ENCODE assay signal across 8 cellular contexts in the genomic region with DNA sequence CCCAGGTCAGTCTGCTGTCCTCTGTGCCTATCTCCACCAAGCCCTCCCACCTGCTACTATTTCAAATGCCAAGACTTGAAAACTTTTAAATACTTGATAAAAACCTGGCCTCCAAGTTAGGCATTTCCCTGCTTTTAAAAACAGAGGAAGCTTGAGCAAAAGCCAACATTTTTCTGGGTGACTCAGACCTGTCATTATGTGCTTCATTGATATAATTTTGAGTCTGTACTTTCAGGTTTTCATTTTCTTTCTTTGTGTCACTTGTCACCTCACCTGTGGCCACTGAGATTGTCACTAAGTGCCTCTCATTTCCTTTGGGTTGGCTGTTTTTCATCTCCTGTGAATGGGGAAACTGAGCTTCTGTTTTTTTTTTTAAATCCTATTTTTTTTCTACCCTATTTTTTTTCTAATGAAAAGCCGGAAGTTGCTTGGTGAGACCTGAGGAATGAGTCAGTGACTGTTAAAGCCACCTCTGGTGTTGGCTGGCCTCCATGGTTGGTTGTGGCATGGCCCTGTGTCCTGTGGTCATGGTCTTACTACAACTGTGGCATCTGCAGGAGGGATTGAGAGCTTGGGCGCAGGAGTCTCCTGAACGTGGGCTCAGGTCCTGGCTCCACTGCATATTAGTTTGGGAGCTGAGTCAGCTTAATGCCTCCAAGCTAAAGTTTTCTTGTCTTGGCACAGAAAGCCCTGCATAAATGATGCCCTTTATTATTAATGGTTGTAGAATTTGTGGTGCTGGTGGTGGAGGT. TPM values are rescaled to one million over a fixed set of nuclear protein-coding genes. Genes with fewer than 3 reads are reported as not detected.
A peak's percentile ranks its signal among the peaks of the same experiment; 100 is the strongest.
DNase-seq lines count a peak whose midpoint lies in the region; ATAC-seq and TF ChIP-seq lines count a peak whose summit lies in the region.

No MANE protein-coding gene starts in this region.

- no peaks in the 10 kb centered on the region for H3K79me2 ChIP-seq in fibroblast of lung (ENCODE audit: control insufficient read depth, insufficient read depth, low read length)

- TF ChIP-seq POLR2A in testis (IDR thresholded peaks at IDR 0.05), result no peak

- no peak overlapping the region for H3K27ac ChIP-seq in fibroblast of lung (ENCODE audit: insufficient read depth, low read length)
- peak overlapping the region; percentile 76 to 80 for H3K27ac ChIP-seq in testis

- DNase-seq in stimulated activated CD4-positive, alpha-beta T cell treated with anti-CD3 and anti-CD28 coated beads, Interleukin-12 subunit alpha, Interleukin-12 subunit beta, amount 100 ng/mL, for 48 hours (ENCODE audit: low read depth in 2 of 3, low spot score in 1 of 3), result peak; percentile 5 to 34 (median 15)
- no peak for DNase-seq in stimulated activated CD4-positive, alpha-beta T cell treated with anti-CD3 and anti-CD28 coated beads, Interleukin-4, amount 100 ng/mL, for 1 hour
- peak; percentile 50 to 84 for DNase-seq in SW 1271 (lab: John Stamatoyannopoulos, UW)
- peak; percentile 59 to 83 for DNase-seq in fibroblast of lung (ENCODE audit: low read depth in 2 of 2)
- DNase-seq in testis, result no peak
- no peak for DNase-seq in cortex of kidney (lab: John Stamatoyannopoulos, UW)

- no peaks in the 10 kb centered on the region for H4K20me1 ChIP-seq in fibroblast of lung (ENCODE audit: control insufficient read depth, extremely low read depth, insufficient read depth, low read length)

- intact Hi-C loops in testis (cut with DNase I; ENCODE audit: low total_unique reads), result no loop called here

- H2AFZ ChIP-seq in fibroblast of lung (ENCODE audit: low read length), result no peak overlapping the region

- ATAC-seq in GM18517 (IDR thresholded peaks at IDR 0.05; ENCODE audit: unreplicated experiment) (no peak), GM21576 (IDR thresholded peaks at IDR 0.05; ENCODE audit: unreplicated experiment) (no peak)

- peaks cover 26% of the 10 kb centered on the region for H3K4me1 ChIP-seq in fibroblast of lung (ENCODE audit: control insufficient read depth, extremely low read depth, insufficient read depth, low read length)
- peaks cover 51% of the 10 kb centered on the region for H3K4me1 ChIP-seq in testis

- no peaks in the 10 kb centered on the region for H3K36me3 ChIP-seq in fibroblast of lung (ENCODE audit: control insufficient read depth, insufficient read depth, low read length)
- no peaks in the 10 kb centered on the region for H3K36me3 ChIP-seq in testis (ENCODE audit: low read depth, missing control alignments)

- no peaks in the 10 kb centered on the region for H3K27me3 ChIP-seq in fibroblast of lung (ENCODE audit: control insufficient read depth, insufficient read depth, low read length)
- H3K27me3 ChIP-seq in testis, result no peaks in the 10 kb centered on the region

- H3K9ac ChIP-seq in fibroblast of lung (ENCODE audit: insufficient read depth, low read length), result no peak overlapping the region

- H3K4me3 ChIP-seq in fibroblast of lung (replicated peaks in 1 of 4; ENCODE audit: control extremely low read depth in 1 of 4, insufficient read depth in 1 of 4, low read depth in 3 of 4, low read length in 4 of 4) (no peak overlapping the region), testis (no peak overlapping the region)

- WGBS in testis, 2 donors, result 66 to 67% methylated on average over 3 of the region's 3 CpGs

- H3K9me3 ChIP-seq in fibroblast of lung (ENCODE audit: control insufficient read depth, insufficient read depth, low read depth, low read length), result no peaks in the 10 kb centered on the region
- no peaks in the 10 kb centered on the region for H3K9me3 ChIP-seq in testis

- H3K4me2 ChIP-seq in fibroblast of lung (ENCODE audit: extremely low read depth, insufficient read depth, low read length), result peak overlapping the region; percentile 55

- TF ChIP-seq CTCF in fibroblast of lung (conservative IDR thresholded peaks at IDR 0.05 in 1 of 2, IDR thresholded peaks at IDR 0.05 in 1 of 2; ENCODE audit: low read depth in 1 of 2, low read length in 2 of 2), result no peak
- TF ChIP-seq CTCF in testis (IDR thresholded peaks at IDR 0.05), result no peak

RNA-seq across cellular contexts. Expression of gene ARHGAP26, which starts 56.7 kb away (rescaled TPM):
- 4.4 and 6.8 TPM in 2 replicates for total RNA-seq in fibroblast of lung
- 1.8 and 4.1 TPM in 2 replicates for polyA plus RNA-seq in fibroblast of lung
- 1.5 and 5.3 TPM in 2 replicates for polyA plus RNA-seq in fibroblast of lung (2012)
- polyA minus RNA-seq in fibroblast of lung (ENCODE audit: low replicate concordance), result 0.74 and 2.7 TPM in 2 replicates
- total RNA-seq in testis, result 10 to 100 TPM; 95.7 to 98.7 TPM
- 33.8 TPM for polyA plus RNA-seq in testis (ENCODE audit: insufficient read depth, low read depth, low replicate concordance)

Comparison
In these comparisons a context has a peak if more than half of its experiments do, and no peak if none do; other contexts are left out.
1. DNase-seq: peak in stimulated activated CD4-positive, alpha-beta T cell treated with anti-CD3 and anti-CD28 coated beads, Interleukin-12 subunit alpha, Interleukin-12 subunit beta, amount 100 ng/mL, for 48 hours (3 of 3), SW 1271 (2 of 2) and fibroblast of lung (2 of 2); none in stimulated activated CD4-positive, alpha-beta T cell treated with anti-CD3 and anti-CD28 coated beads, Interleukin-4, amount 100 ng/mL, for 1 hour (single experiment), testis (single experiment) and cortex of kidney (single experiment).
2. RNA of gene ARHGAP26, which starts 56.7 kb away (total RNA-seq): 95.7 to 98.7 TPM in testis; 4.4 to 6.8 TPM in fibroblast of lung; every median in the first group is over 10 times any median in the second.